Comparison of ENCODE assay signal across 8 cellular contexts in the genomic region with DNA sequence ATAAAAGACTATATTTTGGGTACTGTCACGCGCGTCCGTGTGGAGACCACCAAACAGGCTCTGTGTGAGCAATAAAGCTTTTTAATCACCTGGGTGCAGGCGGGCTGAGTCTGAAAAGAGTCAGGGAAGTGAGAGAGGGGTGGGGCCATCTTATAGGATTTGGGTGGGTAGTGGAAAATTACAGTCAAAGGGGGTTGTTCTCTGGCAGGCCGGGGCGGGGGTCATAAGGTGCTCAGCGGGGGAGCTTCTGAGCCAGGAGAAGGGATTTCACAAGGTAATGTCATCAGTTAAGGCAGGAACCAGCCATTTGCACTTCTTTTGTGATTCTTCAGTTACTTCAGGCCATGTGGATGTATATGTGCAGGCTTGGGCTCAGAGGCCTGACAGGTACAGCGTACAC. TPM values are rescaled to one million over a fixed set of nuclear protein-coding genes. Genes with fewer than 3 reads are reported as not detected.
A peak's percentile ranks its signal among the peaks of the same experiment; 100 is the strongest.
DNase-seq lines count a peak whose midpoint lies in the region; ATAC-seq and TF ChIP-seq lines count a peak whose summit lies in the region.
"Not testable (repeated sequence)": the region's sequence is repeated elsewhere in the genome, so short reads cannot be mapped to it uniquely, and the experiment has no call there.

No MANE protein-coding gene starts in this region.

- not testable (repeated sequence) for ATAC-seq in central memory CD8-positive, alpha-beta T cell (replicated peaks; ENCODE audit: extremely low read depth, poor library complexity, severe bottlenecking); natural killer cell

- not testable (repeated sequence) for DNase-seq in CD4-positive, alpha-beta memory T cell; activated T-cell treated with anti-CD3 and anti-CD28 coated beads, Interleukin-2, amount 50 U/mL, for 24 hours; central memory CD8-positive, alpha-beta T cell (ENCODE audit: low spot score in 2 of 2); immature natural killer cell; natural killer cell; transverse colon

- TF ChIP-seq CTCF in Loucy (conservative IDR thresholded peaks at IDR 0.05; ENCODE audit: low read length); natural killer cell (IDR thresholded peaks at IDR 0.05); transverse colon (IDR thresholded peaks at IDR 0.05): not testable (repeated sequence)

- peak overlapping the region in 6 of 8 donors; percentile 13 to 51 (median 34) for H3K4me3 Mint-ChIP-seq in CD4-positive, alpha-beta memory T cell
- H3K4me3 Mint-ChIP-seq in T-helper 1 cell treated with Interleukin-12 subunit alpha and Interleukin-12 subunit beta and Interleukin-4 antibody, amounts not matched to agents 30 μg/mL and 1 μg/mL, for 36 hours, result peak overlapping the region; percentile 1
- H3K4me3 Mint-ChIP-seq in activated T-cell treated with anti-CD3 and anti-CD28 coated beads, Interleukin-2, amount 50 U/mL, for 24 hours, result peak overlapping the region; percentile 7
- peak overlapping the region; percentile 23 for H3K4me3 Mint-ChIP-seq in central memory CD8-positive, alpha-beta T cell
- H3K4me3 Mint-ChIP-seq in immature natural killer cell, result peak overlapping the region; percentile 15 to 52 (median 39)
- peak overlapping the region; percentile 28 for H3K4me3 Mint-ChIP-seq in natural killer cell

- H3K9me2 ChIP-seq in Loucy (replicated peaks; ENCODE audit: low read depth, low read length), result not testable (repeated sequence)

- in situ Hi-C loops in transverse colon (cut with MboI; ENCODE audit: low pct_ligation_motif_present in 1 of 4, low pct_unique_long_range_greater_than_20kb in 1 of 4, low sequenced_read_pairs in 3 of 4), result not testable (repeated sequence)

- H3K36me3 Mint-ChIP-seq in CD4-positive, alpha-beta memory T cell, result peaks cover 3 to 17% of the 10 kb centered on the region in 2 donors
- H3K36me3 Mint-ChIP-seq in T-helper 1 cell treated with Interleukin-12 subunit alpha and Interleukin-12 subunit beta and Interleukin-4 antibody, amounts not matched to agents 30 μg/mL and 1 μg/mL, for 36 hours (ENCODE audit: low read depth), result peaks cover 15% of the 10 kb centered on the region
- H3K36me3 Mint-ChIP-seq in activated T-cell treated with anti-CD3 and anti-CD28 coated beads, Interleukin-2, amount 50 U/mL, for 24 hours (ENCODE audit: low read depth), result peaks cover 29% of the 10 kb centered on the region
- peaks cover 18% of the 10 kb centered on the region for H3K36me3 Mint-ChIP-seq in central memory CD8-positive, alpha-beta T cell (ENCODE audit: insufficient read depth)
- H3K36me3 Mint-ChIP-seq in immature natural killer cell, natural killer cell: not testable (repeated sequence)

- not testable (repeated sequence) for H2AFZ ChIP-seq in Loucy (ENCODE audit: low read length)

- H3F3A ChIP-seq in Loucy (ENCODE audit: low read depth), result not testable (repeated sequence)

- not testable (repeated sequence) for H3K4me3 ChIP-seq in CD4-positive, alpha-beta memory T cell (ENCODE audit: low read length in 2 of 2); Loucy (ENCODE audit: low read length, poor library complexity, severe bottlenecking)
- peak overlapping the region in 1 of 4 donors; percentile 98 for H3K4me3 ChIP-seq in transverse colon

- POLR2A ChIA-PET in CD4-positive, alpha-beta memory T cell (lab: Charles Lee; ENCODE audit: partially characterized antibody), result interaction anchor here (0.8 to 5.3 kb wide), 7 partner anchors 11 to 111 kb away, joined by 3 to 50 read pairs (median 7); a partner anchor contains a TSS

- peaks cover 35% of the 10 kb centered on the region for H3K79me2 ChIP-seq in Loucy (ENCODE audit: insufficient read depth, low read length)

- H4K20me1 ChIP-seq in Loucy (ENCODE audit: insufficient read depth, low read length, poor library complexity, severe bottlenecking), result peaks cover 27% of the 10 kb centered on the region

- H3K9me3 ChIP-seq in CD4-positive, alpha-beta memory T cell (ENCODE audit: control insufficient read depth in 1 of 2, low read length in 2 of 2); Loucy (ENCODE audit: insufficient read depth, low read depth, low read length); transverse colon: not testable (repeated sequence)

- TF ChIP-seq POLR2A in transverse colon (IDR thresholded peaks at IDR 0.05), result not testable (repeated sequence)

- H3K27ac ChIP-seq in CD4-positive, alpha-beta memory T cell (ENCODE audit: low read depth, low read length), result not testable (repeated sequence)
- H3K27ac ChIP-seq in transverse colon, result peak overlapping the region; percentile 97 to 100 (median 98)

- CTCF ChIA-PET in CD4-positive, alpha-beta memory T cell (lab: Charles Lee; ENCODE audit: partially characterized antibody), result interaction anchor here (0.8 to 0.9 kb wide), 3 partner anchors 10 to 239 kb away, joined by 3 to 4 read pairs (median 3); no protein-coding TSS in a partner anchor

- not testable (repeated sequence) for TF ChIP-seq EP300 in transverse colon (IDR thresholded peaks at IDR 0.05; ENCODE audit: low read depth)

- 58 to 78% methylated on average over 4 to 9 of the region's 9 CpGs for WGBS in transverse colon (ENCODE audit: low coverage in 1 of 2), 2 donors

- peak overlapping the region; percentile 69 for H3K9ac ChIP-seq in Loucy (ENCODE audit: low read depth, low read length, poor library complexity, severe bottlenecking)

- H3K4me2 ChIP-seq in Loucy (ENCODE audit: low read depth, low read length, poor library complexity, severe bottlenecking), result peak overlapping the region; percentile 73

- not testable (repeated sequence) for H3K27me3 Mint-ChIP-seq in CD4-positive, alpha-beta memory T cell; T-helper 1 cell treated with Interleukin-12 subunit alpha and Interleukin-12 subunit beta and Interleukin-4 antibody, amounts not matched to agents 30 μg/mL and 1 μg/mL, for 36 hours (ENCODE audit: low read depth); activated T-cell treated with anti-CD3 and anti-CD28 coated beads, Interleukin-2, amount 50 U/mL, for 24 hours; central memory CD8-positive, alpha-beta T cell; natural killer cell (ENCODE audit: low read depth in 2 of 2)
- peaks cover 12 to 24% (median 17%) of the 10 kb centered on the region in 3 donors for H3K27me3 Mint-ChIP-seq in immature natural killer cell (ENCODE audit: low read depth in 3 of 3)

- H3K27ac Mint-ChIP-seq in CD4-positive, alpha-beta memory T cell, result peak overlapping the region in 4 of 7 donors; percentile 20 to 84 (median 30)
- not testable (repeated sequence) for H3K27ac Mint-ChIP-seq in T-helper 1 cell treated with Interleukin-12 subunit alpha and Interleukin-12 subunit beta and Interleukin-4 antibody, amounts not matched to agents 30 μg/mL and 1 μg/mL, for 36 hours; activated T-cell treated with anti-CD3 and anti-CD28 coated beads, Interleukin-2, amount 50 U/mL, for 24 hours; central memory CD8-positive, alpha-beta T cell (ENCODE audit: low read depth); natural killer cell
- H3K27ac Mint-ChIP-seq in immature natural killer cell, result peak overlapping the region in 4 of 6 donors; percentile 26 to 77 (median 48)

- H3K4me1 Mint-ChIP-seq in CD4-positive, alpha-beta memory T cell, result peaks cover 26 to 45% (median 32%) of the 10 kb centered on the region in 4 donors
- H3K4me1 Mint-ChIP-seq in T-helper 1 cell treated with Interleukin-12 subunit alpha and Interleukin-12 subunit beta and Interleukin-4 antibody, amounts not matched to agents 30 μg/mL and 1 μg/mL, for 36 hours (ENCODE audit: low read depth), result peaks cover 28% of the 10 kb centered on the region
- peaks cover 39% of the 10 kb centered on the region for H3K4me1 Mint-ChIP-seq in activated T-cell treated with anti-CD3 and anti-CD28 coated beads, Interleukin-2, amount 50 U/mL, for 24 hours (ENCODE audit: low read depth)
- peaks cover 37% of the 10 kb centered on the region for H3K4me1 Mint-ChIP-seq in central memory CD8-positive, alpha-beta T cell
- H3K4me1 Mint-ChIP-seq in immature natural killer cell, result peaks cover 34 to 45% of the 10 kb centered on the region in 2 donors
- H3K4me1 Mint-ChIP-seq in natural killer cell, result peaks cover 34 to 35% of the 10 kb centered on the region in 2 donors

- not testable (repeated sequence) for H3K36me3 ChIP-seq in CD4-positive, alpha-beta memory T cell (ENCODE audit: insufficient read depth, low read length); Loucy (ENCODE audit: insufficient read depth, low read length); transverse colon

- not testable (repeated sequence) for H3K27me3 ChIP-seq in CD4-positive, alpha-beta memory T cell (ENCODE audit: insufficient read depth, low read length); Loucy (ENCODE audit: insufficient read depth, low read length, poor library complexity, severe bottlenecking); transverse colon

- H3K9me3 Mint-ChIP-seq in CD4-positive, alpha-beta memory T cell; T-helper 1 cell treated with Interleukin-12 subunit alpha and Interleukin-12 subunit beta and Interleukin-4 antibody, amounts not matched to agents 30 μg/mL and 1 μg/mL, for 36 hours; activated T-cell treated with anti-CD3 and anti-CD28 coated beads, Interleukin-2, amount 50 U/mL, for 24 hours; central memory CD8-positive, alpha-beta T cell; immature natural killer cell; natural killer cell: not testable (repeated sequence)

- H3K4me1 ChIP-seq in CD4-positive, alpha-beta memory T cell (ENCODE audit: insufficient read depth, low read length), result peaks cover 32% of the 10 kb centered on the region
- H3K4me1 ChIP-seq in Loucy (ENCODE audit: insufficient read depth, low read length, poor library complexity, severe bottlenecking), result peaks cover 23% of the 10 kb centered on the region
- peaks cover 17 to 33% (median 29%) of the 10 kb centered on the region in 4 donors for H3K4me1 ChIP-seq in transverse colon

- intact Hi-C loops in CD4-positive, alpha-beta memory T cell (cut with micrococcal nuclease), result loop anchor here (5.0 to 10.0 kb wide), 3 partner anchors 46 to 249 kb away; a partner anchor contains a TSS
- intact Hi-C loops in natural killer cell (cut with micrococcal nuclease); transverse colon (cut with DNase I; ENCODE audit: low total_unique reads): not testable (repeated sequence)

RNA-seq across cellular contexts. Expression of a gene that starts 1.4 kb away (rescaled TPM):
- total RNA-seq in CD4-positive, alpha-beta memory T cell, result 10 to 100 TPM; 53.8 to 56.9 TPM
- 10 to 100 TPM; 62.2 to 75.5 TPM for polyA plus RNA-seq in CD4-positive, alpha-beta memory T cell
- 10 to 100 TPM; 37.0 to 56.9 (median 39.3) TPM for polyA plus RNA-seq in immature natural killer cell
- total RNA-seq in natural killer cell, result 10 to 100 TPM; 41.7 to 49.8 (median 46.0) TPM
- total RNA-seq in transverse colon, result 10 to 100 TPM; 36.8 to 48.4 (median 37.6) TPM

RNA-seq across cellular contexts. Expression of a gene that starts 57.3 kb away (rescaled TPM):
- total RNA-seq in CD4-positive, alpha-beta memory T cell, result 100 to 1,000 TPM; 138 to 154 TPM
- polyA plus RNA-seq in CD4-positive, alpha-beta memory T cell, result 10 to 100 TPM; 67.6 to 94.6 TPM
- 10 to 100 TPM; 45.5 to 79.9 (median 50.9) TPM for polyA plus RNA-seq in immature natural killer cell
- total RNA-seq in natural killer cell, result 100 to 1,000 TPM; 133 to 151 (median 149) TPM
- 100 to 1,000 TPM in 1 of 4 donors, 10 to 100 TPM in 3; 22.7 to 100 (median 54.6) TPM for total RNA-seq in transverse colon
